Comparison of ENCODE assay signal across 18 cellular contexts in the genomic region with DNA sequence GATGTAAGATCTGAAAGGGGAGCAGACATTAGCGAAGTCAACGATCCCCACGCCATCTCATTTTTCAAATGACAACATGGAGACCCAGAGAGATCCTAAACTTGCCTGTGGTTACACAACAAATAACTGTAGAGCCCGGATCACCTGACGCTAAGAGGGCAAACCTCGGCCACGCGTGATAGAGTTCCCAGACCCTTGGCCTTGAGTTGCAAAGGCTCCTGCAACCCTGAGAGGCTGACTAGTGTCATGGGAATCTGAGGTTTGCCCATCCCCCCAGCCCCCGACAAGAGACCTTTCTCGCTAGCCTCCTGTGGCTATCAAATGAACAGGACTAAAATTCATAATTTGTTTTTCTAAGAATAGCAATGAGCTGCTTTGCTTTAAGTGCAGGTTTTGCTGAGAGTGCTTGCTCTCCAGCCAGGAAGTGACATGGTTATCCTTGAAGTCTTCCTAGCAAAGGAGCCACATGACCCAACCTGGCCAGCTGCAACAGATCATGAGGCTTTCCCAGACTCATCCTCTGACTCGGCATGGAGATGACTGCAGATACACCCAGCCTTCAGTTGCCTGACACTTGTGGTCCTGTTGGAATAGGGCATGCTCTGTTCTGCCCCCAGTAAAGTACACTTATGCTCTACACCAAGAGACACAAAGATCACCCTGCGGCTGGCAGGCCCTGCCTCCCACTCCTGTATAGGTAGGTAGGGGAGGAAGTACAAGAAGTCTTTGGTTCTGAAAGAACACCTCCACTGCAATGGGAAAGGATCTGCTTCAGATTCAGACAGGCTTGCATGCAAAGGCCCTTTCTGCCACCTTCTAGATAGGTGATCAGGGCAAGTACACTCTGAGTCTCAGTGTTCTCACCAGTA. TPM values are rescaled to one million over a fixed set of nuclear protein-coding genes. Genes with fewer than 3 reads are reported as not detected.
A peak's percentile ranks its signal among the peaks of the same experiment; 100 is the strongest.
DNase-seq lines count a peak whose midpoint lies in the region; ATAC-seq, FAIRE-seq and TF ChIP-seq lines count a peak whose summit lies in the region.
"Had no signal": no experiment of that assay in that cellular context is flagged by ENCODE, and none has a peak within 500 bp of the region (broad histone marks: within the 10 kb centered on the region; RNA-seq: fewer than 3 reads in every experiment).

No MANE protein-coding gene starts in this region.

- H3K4me1 ChIP-seq in GM23338 (ENCODE audit: insufficient read depth) (peaks cover 29% of the 10 kb centered on the region), endodermal cell (ENCODE audit: control insufficient read depth, insufficient read depth, low read length) (peaks cover 16% of the 10 kb centered on the region)
- H3K4me1 ChIP-seq: ascending aorta, upper lobe of left lung had no signal

- H3K27ac ChIP-seq in GM23338 (ENCODE audit: low read depth): 0 out of 2 replicates have a peak overlapping the region, but pooled peaks have one; percentile 3
- H3K27ac ChIP-seq in endodermal cell (ENCODE audit: low read depth, low read length): no peak overlapping the region
- H3K27ac ChIP-seq: ascending aorta, dorsolateral prefrontal cortex, neutrophil, skin epidermis, upper lobe of left lung had no signal

- 91 to 92% methylated on average over 12 of the region's 12 CpGs for WGBS in endodermal cell (ENCODE audit: insufficient coverage in 1 of 2, insufficient read length in 1 of 2), 2 experiments
- 90 to 92% methylated on average over 12 of the region's 12 CpGs for WGBS in lower leg skin, 2 donors

- TF ChIP-seq CTCF in GM23338 (conservative IDR thresholded peaks at IDR 0.05; ENCODE audit: low read depth in 2 of 2) (no peak), endodermal cell (conservative IDR thresholded peaks at IDR 0.05) (no peak), lower leg skin (IDR thresholded peaks at IDR 0.05) (no peak)

- H3K4me3 ChIP-seq in GM23338 (no peak overlapping the region), endodermal cell (ENCODE audit: low read length) (no peak overlapping the region), lower leg skin (ENCODE audit: low read depth, poor library complexity, severe bottlenecking) (no peak overlapping the region)
- H3K4me3 ChIP-seq: ascending aorta, dorsolateral prefrontal cortex, skin epidermis, upper lobe of left lung had no signal

- H3K27me3 ChIP-seq in GM23338 (ENCODE audit: insufficient read depth) (no peaks in the 10 kb centered on the region), endodermal cell (ENCODE audit: control insufficient read depth, insufficient read depth, low read length, poor library complexity, severe bottlenecking) (no peaks in the 10 kb centered on the region)
- H3K27me3 ChIP-seq: ascending aorta, dorsolateral prefrontal cortex, neutrophil, upper lobe of left lung had no signal

- H3K36me3 ChIP-seq in GM23338 (ENCODE audit: insufficient read depth): no peaks in the 10 kb centered on the region
- peaks cover 80% of the 10 kb centered on the region for H3K36me3 ChIP-seq in endodermal cell (ENCODE audit: control insufficient read depth, insufficient read depth, low read length)
- H3K36me3 ChIP-seq: ascending aorta, neutrophil, upper lobe of left lung had no signal

- FAIRE-seq in HTR-8/SVneo (lab: Jason Lieb, UNC): no peak

- ATAC-seq in GM23338: peak; percentile 41
- no peak for ATAC-seq in GM18520 (IDR thresholded peaks at IDR 0.05; ENCODE audit: unreplicated experiment)
- ATAC-seq: stimulated activated memory B cell treated with anti-CD40 and anti-IgM and Interleukin-4, amounts not matched to agents 10 μg/mL and 1 μg/mL and 100 μg/mL, for 72 hours had no signal

- intact Hi-C loops in lower leg skin (cut with DNase I; ENCODE audit: low total_unique reads): no loop called here

- no peaks in the 10 kb centered on the region; the same call in 1 of the 2 replicates for H3F3A ChIP-seq in GM23338 (replicated peaks; ENCODE audit: low read depth)

- H4K20me1 ChIP-seq in GM23338 (replicated peaks; ENCODE audit: insufficient read depth): peaks cover 3% of the 10 kb centered on the region; the same call in 1 of the 2 replicates

- no peak overlapping the region for H2AFZ ChIP-seq in GM23338

- H3K36me3 Mint-ChIP-seq in GM23338 (ENCODE audit: low read depth) (no peaks in the 10 kb centered on the region), endodermal cell (ENCODE audit: low read depth) (peaks cover 37% of the 10 kb centered on the region)
- H3K36me3 Mint-ChIP-seq: stimulated activated memory B cell treated with anti-CD40 and anti-IgM and Interleukin-4, amounts not matched to agents 10 μg/mL and 1 μg/mL and 100 μg/mL, for 72 hours had no signal

- H3K9me3 ChIP-seq in endodermal cell (ENCODE audit: control insufficient read depth, low read length): no peaks in the 10 kb centered on the region
- H3K9me3 ChIP-seq: ascending aorta, neutrophil, upper lobe of left lung had no signal

- H3K4me1 Mint-ChIP-seq in GM23338 (peaks cover 37% of the 10 kb centered on the region), endodermal cell (peaks cover 56% of the 10 kb centered on the region)
- H3K4me1 Mint-ChIP-seq: B cell; stimulated activated memory B cell treated with anti-CD40 and anti-IgM and Interleukin-4, amounts not matched to agents 10 μg/mL and 1 μg/mL and 100 μg/mL, for 72 hours had no signal

- H3K4me3 Mint-ChIP-seq in GM23338: no peak overlapping the region
- H3K4me3 Mint-ChIP-seq in endodermal cell: no peak overlapping the region
- H3K4me3 Mint-ChIP-seq: B cell; stimulated activated memory B cell treated with anti-CD40 and anti-IgM and Interleukin-4, amounts not matched to agents 10 μg/mL and 1 μg/mL and 100 μg/mL, for 72 hours had no signal

- H3K79me2 ChIP-seq in GM23338 (replicated peaks; ENCODE audit: insufficient read depth): peaks cover 24% of the 10 kb centered on the region

- H3K9me2 ChIP-seq in GM23338 (ENCODE audit: insufficient read depth): peaks cover 4% of the 10 kb centered on the region; the same call in 1 of the 2 replicates

- DNase-seq in GM23338 (ENCODE audit: low spot score) (peak; percentile 28), NCI-H2196 (lab: John Stamatoyannopoulos, UW; ENCODE audit: unreplicated experiment) (peak; percentile 52), endodermal cell (no peak), pons (ENCODE audit: low spot score) (peak; percentile 23), lower leg skin (ENCODE audit: low spot score in 2 of 2) (no peak), HTR-8/SVneo (ENCODE audit: insufficient read length, low spot score) (no peak)
- DNase-seq: activated gamma-delta T cell, dorsolateral prefrontal cortex, NCI-H1092 treated with DMSO at 0.1 percent for 48 hours, NCI-H524 treated with DMSO at 0.1 percent for 48 hours, SW 1271, upper lobe of left lung had no signal

- no peaks in the 10 kb centered on the region; the same call in 2 of the 3 replicates for H3K9me3 Mint-ChIP-seq in GM23338
- no peaks in the 10 kb centered on the region for H3K9me3 Mint-ChIP-seq in endodermal cell
- H3K9me3 Mint-ChIP-seq: stimulated activated memory B cell treated with anti-CD40 and anti-IgM and Interleukin-4, amounts not matched to agents 10 μg/mL and 1 μg/mL and 100 μg/mL, for 72 hours had no signal

- TF ChIP-seq POLR2A in lower leg skin (IDR thresholded peaks at IDR 0.05): no peak

- H3K27me3 Mint-ChIP-seq in GM23338 (ENCODE audit: insufficient read depth, low read depth, poor library complexity): peaks cover 5% of the 10 kb centered on the region
- no peaks in the 10 kb centered on the region for H3K27me3 Mint-ChIP-seq in endodermal cell (ENCODE audit: insufficient read depth)

- H3K4me2 ChIP-seq in GM23338: no peak overlapping the region

- H3K9ac ChIP-seq in endodermal cell (ENCODE audit: extremely low read depth, low read length, poor library complexity, severe bottlenecking): no peak overlapping the region

- H3K27ac Mint-ChIP-seq in GM23338 (no peak overlapping the region), endodermal cell (peak overlapping the region; percentile 60)
- H3K27ac Mint-ChIP-seq: B cell; stimulated activated memory B cell treated with anti-CD40 and anti-IgM and Interleukin-4, amounts not matched to agents 10 μg/mL and 1 μg/mL and 100 μg/mL, for 72 hours had no signal

TF ChIP-seq in GM23338, 12 proteins besides CTCF, POLR2A, EP300 and RAD21 (continues in another document):
- no peak for TF ChIP-seq JUNB (IDR thresholded peaks at IDR 0.05; ENCODE audit: unreplicated experiment)
- TF ChIP-seq, protein P1, sequence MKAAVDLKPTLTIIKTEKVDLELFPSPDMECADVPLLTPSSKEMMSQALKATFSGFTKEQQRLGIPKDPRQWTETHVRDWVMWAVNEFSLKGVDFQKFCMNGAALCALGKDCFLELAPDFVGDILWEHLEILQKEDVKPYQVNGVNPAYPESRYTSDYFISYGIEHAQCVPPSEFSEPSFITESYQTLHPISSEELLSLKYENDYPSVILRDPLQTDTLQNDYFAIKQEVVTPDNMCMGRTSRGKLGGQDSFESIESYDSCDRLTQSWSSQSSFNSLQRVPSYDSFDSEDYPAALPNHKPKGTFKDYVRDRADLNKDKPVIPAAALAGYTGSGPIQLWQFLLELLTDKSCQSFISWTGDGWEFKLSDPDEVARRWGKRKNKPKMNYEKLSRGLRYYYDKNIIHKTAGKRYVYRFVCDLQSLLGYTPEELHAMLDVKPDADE (IDR thresholded peaks at IDR 0.05): no peak
- TF ChIP-seq POLR2AphosphoS5 (IDR thresholded peaks at IDR 0.05; ENCODE audit: low read depth): no peak
- TF ChIP-seq ZNF114 (CRISPR knock-in tag; IDR thresholded peaks at IDR 0.05): no peak
- TF ChIP-seq STAT1 (IDR thresholded peaks at IDR 0.05; ENCODE audit: unreplicated experiment): no peak

RNA-seq across cellular contexts. Expression of gene MCF2L2, which starts 36.0 kb away (rescaled TPM):
- 9.0 and 14.6 TPM in 2 replicates for total RNA-seq in GM23338 (2014; rRNA removed; shearing (Covaris generic))
- polyA plus RNA-seq in GM23338 (2016; fragmentation: Nextera tagmentation; extraction: Ambion mirVana): 4.1 and 6.7 TPM in 2 replicates
- total RNA-seq in endodermal cell (10 to 100 TPM; 72.6 to 86.5 TPM), lower leg skin (1 to 10 TPM in 2 of 4 donors, under 1 TPM in 1, not detected in 1; 0.88 to 1.3 (median 1.1) TPM)
- polyA plus RNA-seq in endodermal cell (2013, experiment 1 of 2): 21.3 TPM
- 22.1 TPM for polyA plus RNA-seq in endodermal cell (2013, experiment 2 of 2)
- total RNA-seq: ascending aorta had no signal

Comparison
In these comparisons a context has a peak if more than half of its experiments do, and no peak if none do; other contexts are left out.
1. DNase-seq: peak in GM23338 (single experiment), NCI-H2196 (single experiment) and pons (single experiment); none in endodermal cell (single experiment), lower leg skin (0 of 2) and HTR-8/SVneo (single experiment).